ENCODE assay signal across 14 cellular contexts in the genomic region with DNA sequence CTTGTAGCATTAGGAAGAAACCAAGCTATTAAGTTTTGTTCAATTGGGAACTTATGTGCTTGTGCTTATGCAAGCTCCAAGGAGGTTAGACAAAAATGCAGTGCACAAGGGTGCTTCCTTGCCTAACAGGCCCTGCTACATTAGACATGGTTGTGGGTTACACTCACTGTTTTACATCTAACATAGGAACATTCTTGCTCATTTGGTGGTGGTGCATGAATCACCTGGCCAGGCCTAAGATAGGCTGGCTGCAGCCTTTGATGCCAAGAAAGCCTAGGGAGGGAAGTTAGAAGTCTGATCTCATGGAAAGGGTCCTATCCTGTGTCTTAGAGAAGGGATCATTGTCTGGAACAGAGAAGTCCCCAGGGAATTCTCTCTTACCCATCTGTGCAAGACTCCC. TPM values are rescaled to one million over a fixed set of nuclear protein-coding genes. Genes with fewer than 3 reads are reported as not detected.
DNase-seq lines count a peak whose midpoint lies in the region; ATAC-seq and TF ChIP-seq lines count a peak whose summit lies in the region.
"Had no signal": no experiment of that assay in that cellular context is flagged by ENCODE, and none has a peak within 500 bp of the region (broad histone marks: within the 10 kb centered on the region; RNA-seq: fewer than 3 reads in every experiment).

No MANE protein-coding gene starts in this region.

- H3K4me3 Mint-ChIP-seq in activated T-cell treated with anti-CD3 and anti-CD28 coated beads, Interleukin-2, amount 50 U/mL, for 72 hours = no peak overlapping the region
- H3K4me3 Mint-ChIP-seq in activated T-cell treated with anti-CD3 and anti-CD28 coated beads, Interleukin-2, amount 50 U/mL, for 4 hours = no peak overlapping the region

- H3K4me1 Mint-ChIP-seq in activated T-cell treated with anti-CD3 and anti-CD28 coated beads, Interleukin-2, amount 50 U/mL, for 72 hours (ENCODE audit: low read depth) = peaks cover 3% of the 10 kb centered on the region
- H3K4me1 Mint-ChIP-seq in activated T-cell treated with anti-CD3 and anti-CD28 coated beads, Interleukin-2, amount 50 U/mL, for 4 hours (ENCODE audit: low read depth) = no peaks in the 10 kb centered on the region

- CTCF ChIA-PET in HEK293T (lab: Yijun Ruan, JAX) = no interaction called here

- no peaks in the 10 kb centered on the region for H3K36me3 Mint-ChIP-seq in activated T-cell treated with anti-CD3 and anti-CD28 coated beads, Interleukin-2, amount 50 U/mL, for 72 hours (ENCODE audit: insufficient read depth in 2 of 2)
- H3K36me3 Mint-ChIP-seq in activated T-cell treated with anti-CD3 and anti-CD28 coated beads, Interleukin-2, amount 50 U/mL, for 4 hours (ENCODE audit: insufficient read depth) = no peaks in the 10 kb centered on the region

- H3K9me3 Mint-ChIP-seq in activated T-cell treated with anti-CD3 and anti-CD28 coated beads, Interleukin-2, amount 50 U/mL, for 72 hours = no peaks in the 10 kb centered on the region
- H3K9me3 Mint-ChIP-seq in activated T-cell treated with anti-CD3 and anti-CD28 coated beads, Interleukin-2, amount 50 U/mL, for 4 hours = no peaks in the 10 kb centered on the region

- no peak overlapping the region for H3K27ac Mint-ChIP-seq in activated T-cell treated with anti-CD3 and anti-CD28 coated beads, Interleukin-2, amount 50 U/mL, for 72 hours

- peak; percentile 92 to 95 for ATAC-seq in activated T-cell treated with anti-CD3 and anti-CD28 coated beads, Interleukin-2, amount 50 U/mL, for 72 hours (replicated peaks in 1 of 2)
- ATAC-seq in activated T-cell treated with anti-CD3 and anti-CD28 coated beads, Interleukin-2, amount 50 U/mL, for 4 hours = no peak
- ATAC-seq: A549 had no signal

- peak overlapping the region; percentile 44 for H3K27ac ChIP-seq in epithelial cell of prostate
- H3K27ac ChIP-seq: A549, sigmoid colon had no signal

- POLR2A ChIA-PET in HEK293T (lab: Yijun Ruan, JAX) = no interaction called here

- peaks cover 20% of the 10 kb centered on the region for H3K27me3 Mint-ChIP-seq in activated T-cell treated with anti-CD3 and anti-CD28 coated beads, Interleukin-2, amount 50 U/mL, for 72 hours (ENCODE audit: low read depth)
- H3K27me3 Mint-ChIP-seq in activated T-cell treated with anti-CD3 and anti-CD28 coated beads, Interleukin-2, amount 50 U/mL, for 4 hours (ENCODE audit: low read depth) = peaks cover 6% of the 10 kb centered on the region

- peak in 1 of 2 donors; percentile 14 for DNase-seq in activated T-cell treated with anti-CD3 and anti-CD28 coated beads, Interleukin-2, amount 50 U/mL, for 72 hours
- no peak for DNase-seq in activated T-cell treated with anti-CD3 and anti-CD28 coated beads, Interleukin-2, amount 50 U/mL, for 4 hours
- peak; percentile 36 for DNase-seq in NCI-H82 treated with DMSO at 0.1 percent for 48 hours (lab: John Stamatoyannopoulos, UW; ENCODE audit: unreplicated experiment)
- peak; percentile 80 for DNase-seq in epithelial cell of prostate (ENCODE audit: low read depth, low spot score)
- DNase-seq in renal cortical epithelial cell (ENCODE audit: low read depth) = peak; percentile 91
- no peak for DNase-seq in HEK293T (ENCODE audit: extremely low spot score)
- DNase-seq in NAMALWA (ENCODE audit: low spot score) = no peak
- DNase-seq in GM19240 (ENCODE audit: insufficient read length, low spot score) = no peak
- DNase-seq: activated naive CD4-positive, alpha-beta T cell; erythroblast; NCI-H2107; sigmoid colon; SK-N-SH had no signal

TF ChIP-seq in HEK293T, 16 proteins besides CTCF, POLR2A, EP300 and RAD21:
- TF ChIP-seq LEF1 (IDR thresholded peaks at IDR 0.05; ENCODE audit: borderline replicate concordance) = no peak
- TF ChIP-seq SP1 (IDR thresholded peaks at IDR 0.05) = no peak
- TF ChIP-seq, protein P1, sequence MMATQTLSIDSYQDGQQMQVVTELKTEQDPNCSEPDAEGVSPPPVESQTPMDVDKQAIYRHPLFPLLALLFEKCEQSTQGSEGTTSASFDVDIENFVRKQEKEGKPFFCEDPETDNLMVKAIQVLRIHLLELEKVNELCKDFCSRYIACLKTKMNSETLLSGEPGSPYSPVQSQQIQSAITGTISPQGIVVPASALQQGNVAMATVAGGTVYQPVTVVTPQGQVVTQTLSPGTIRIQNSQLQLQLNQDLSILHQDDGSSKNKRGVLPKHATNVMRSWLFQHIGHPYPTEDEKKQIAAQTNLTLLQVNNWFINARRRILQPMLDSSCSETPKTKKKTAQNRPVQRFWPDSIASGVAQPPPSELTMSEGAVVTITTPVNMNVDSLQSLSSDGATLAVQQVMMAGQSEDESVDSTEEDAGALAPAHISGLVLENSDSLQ (IDR thresholded peaks at IDR 0.05) = no peak
- no peak for TF ChIP-seq FOXM1 (IDR thresholded peaks at IDR 0.05; ENCODE audit: borderline replicate concordance)
- TF ChIP-seq NFRKB (IDR thresholded peaks at IDR 0.05) = no peak
- TF ChIP-seq HDGF (IDR thresholded peaks at IDR 0.05; ENCODE audit: borderline replicate concordance) = no peak
- TF ChIP-seq ARNT (IDR thresholded peaks at IDR 0.05) = no peak
- TF ChIP-seq CTBP1 (IDR thresholded peaks at IDR 0.05; ENCODE audit: borderline replicate concordance) = no peak
- TF ChIP-seq FOXK2 (IDR thresholded peaks at IDR 0.05) = no peak
- no peak for TF ChIP-seq ZNF384 (IDR thresholded peaks at IDR 0.05)
- no peak for TF ChIP-seq TARDBP (IDR thresholded peaks at IDR 0.05)
- no peak for TF ChIP-seq BHLHE40 (IDR thresholded peaks at IDR 0.05; ENCODE audit: borderline replicate concordance)
- TF ChIP-seq FOXA1 (IDR thresholded peaks at IDR 0.05) = no peak
- no peak for TF ChIP-seq ELF4 (IDR thresholded peaks at IDR 0.05)
- TF ChIP-seq SUZ12 (IDR thresholded peaks at IDR 0.05) = no peak

RNA-seq across cellular contexts. Expression of a gene that starts 43.5 kb away (rescaled TPM):
- 1 to 10 TPM in 1 of 2 donors, under 1 TPM in 1; 0.55 to 2.4 TPM for total RNA-seq in activated T-cell treated with anti-CD3 and anti-CD28 coated beads, Interleukin-2, amount 50 U/mL, for 72 hours
- under 1 TPM; 0.08 to 0.15 (median 0.14) TPM for total RNA-seq in activated T-cell treated with anti-CD3 and anti-CD28 coated beads, Interleukin-2, amount 50 U/mL, for 4 hours
- 19.6 and 26.4 TPM in 2 replicates for total RNA-seq in renal cortical epithelial cell

Comparison
In these comparisons a context has a peak if more than half of its experiments do, and no peak if none do; other contexts are left out.
1. ATAC-seq: peak in activated T-cell treated with anti-CD3 and anti-CD28 coated beads, Interleukin-2, amount 50 U/mL, for 72 hours (2 of 2); none in activated T-cell treated with anti-CD3 and anti-CD28 coated beads, Interleukin-2, amount 50 U/mL, for 4 hours (0 of 2).
2. DNase-seq: peak in NCI-H82 treated with DMSO at 0.1 percent for 48 hours (single experiment), epithelial cell of prostate (single experiment) and renal cortical epithelial cell (single experiment); none in activated T-cell treated with anti-CD3 and anti-CD28 coated beads, Interleukin-2, amount 50 U/mL, for 4 hours (single experiment), HEK293T (single experiment), NAMALWA (single experiment) and GM19240 (single experiment).